9 cellular contexts compared by ENCODE assay signal in genomic region chr17:57629470-57629869, GRCh38.
A peak's percentile ranks its signal among the peaks of the same experiment; 100 is the strongest.
DNase-seq lines count a peak whose midpoint lies in the region; ATAC-seq lines count a peak whose summit lies in the region.
"Had no signal": no experiment of that assay in that cellular context is flagged by ENCODE, and none has a peak within 500 bp of the region (broad histone marks: within the 10 kb centered on the region; RNA-seq: fewer than 3 reads in every experiment).

No MANE protein-coding gene starts in this region.

- H3K9me3 Mint-ChIP-seq in naive thymus-derived CD4-positive, alpha-beta T cell, result peaks cover 0 to 2% (median 0%) of the 10 kb centered on the region in 11 donors
- H3K9me3 Mint-ChIP-seq in activated CD8-positive, alpha-beta memory T cell treated with anti-CD3 and anti-CD28 coated beads, Interleukin-2, amount 10 ng/mL, durations not matched to agents 7 days and 5 days (ENCODE audit: low read depth), result no peaks in the 10 kb centered on the region

- H3K4me3 ChIP-seq in naive thymus-derived CD4-positive, alpha-beta T cell (ENCODE audit: low read length), result no peak overlapping the region

- ATAC-seq in GM18858 (IDR thresholded peaks at IDR 0.05; ENCODE audit: unreplicated experiment) (peak; percentile 56), GM21737 (IDR thresholded peaks at IDR 0.05; ENCODE audit: unreplicated experiment) (peak; percentile 59), HG03558 (IDR thresholded peaks at IDR 0.05; ENCODE audit: extremely low read depth, unreplicated experiment) (peak; percentile 41)
- peak; percentile 78 for ATAC-seq in naive thymus-derived CD4-positive, alpha-beta T cell
- no peak for ATAC-seq in activated CD8-positive, alpha-beta memory T cell treated with anti-CD3 and anti-CD28 coated beads, Interleukin-2, amount 10 ng/mL, durations not matched to agents 7 days and 5 days

- H3K4me3 Mint-ChIP-seq in naive thymus-derived CD4-positive, alpha-beta T cell, result peak overlapping the region in 1 of 10 donors; percentile 10
- H3K4me3 Mint-ChIP-seq in activated CD8-positive, alpha-beta memory T cell treated with anti-CD3 and anti-CD28 coated beads, Interleukin-2, amount 10 ng/mL, durations not matched to agents 7 days and 5 days, result no peak overlapping the region

- H3K36me3 ChIP-seq in naive thymus-derived CD4-positive, alpha-beta T cell (ENCODE audit: control insufficient read depth in 2 of 3, insufficient read depth in 3 of 3, low read length in 3 of 3), result peaks cover 0 to 72% (median 5%) of the 10 kb centered on the region in 3 experiments

- no peak for DNase-seq in naive thymus-derived CD4-positive, alpha-beta T cell
- no peak for DNase-seq in stimulated activated CD8-positive, alpha-beta memory T cell treated with anti-CD3 and anti-CD28 coated beads, Interleukin-4, amount 100 ng/mL, for 48 hours
- no peak for DNase-seq in activated CD8-positive, alpha-beta memory T cell treated with anti-CD3 and anti-CD28 coated beads, Interleukin-2, amount 10 ng/mL, durations not matched to agents 7 days and 5 days
- DNase-seq in NCI-H2196 (lab: John Stamatoyannopoulos, UW; ENCODE audit: unreplicated experiment), result no peak
- no peak for DNase-seq in stimulated activated CD4-positive, alpha-beta T cell treated with anti-CD3 and anti-CD28 coated beads, Interleukin-4, amount 100 ng/mL, for 4 hours
- DNase-seq: NCI-H1436 treated with DMSO at 0.1 percent for 48 hours had no signal

- no peaks in the 10 kb centered on the region for H3K27me3 Mint-ChIP-seq in naive thymus-derived CD4-positive, alpha-beta T cell
- no peaks in the 10 kb centered on the region for H3K27me3 Mint-ChIP-seq in activated CD8-positive, alpha-beta memory T cell treated with anti-CD3 and anti-CD28 coated beads, Interleukin-2, amount 10 ng/mL, durations not matched to agents 7 days and 5 days

- H3K9me3 ChIP-seq in naive thymus-derived CD4-positive, alpha-beta T cell (ENCODE audit: control insufficient read depth in 2 of 3, low read length in 3 of 3), result no peaks in the 10 kb centered on the region

- no peaks in the 10 kb centered on the region for H3K4me1 ChIP-seq in naive thymus-derived CD4-positive, alpha-beta T cell (ENCODE audit: control insufficient read depth in 2 of 2, insufficient read depth in 2 of 2, low read length in 2 of 2)

- intact Hi-C loops in naive thymus-derived CD4-positive, alpha-beta T cell (cut with micrococcal nuclease), result no loop called here

- H3K4me1 Mint-ChIP-seq in naive thymus-derived CD4-positive, alpha-beta T cell, result peaks cover 0 to 9% (median 2%) of the 10 kb centered on the region in 7 donors
- H3K4me1 Mint-ChIP-seq in activated CD8-positive, alpha-beta memory T cell treated with anti-CD3 and anti-CD28 coated beads, Interleukin-2, amount 10 ng/mL, durations not matched to agents 7 days and 5 days, result peaks cover 2% of the 10 kb centered on the region

- H3K27ac ChIP-seq in naive thymus-derived CD4-positive, alpha-beta T cell (ENCODE audit: low read depth, low read length), result no peak overlapping the region

- H3K27me3 ChIP-seq in naive thymus-derived CD4-positive, alpha-beta T cell (ENCODE audit: control insufficient read depth in 2 of 2, insufficient read depth in 2 of 2, low read length in 2 of 2), result no peaks in the 10 kb centered on the region

- peak overlapping the region in 2 of 9 donors; percentile 29 to 38 for H3K27ac Mint-ChIP-seq in naive thymus-derived CD4-positive, alpha-beta T cell
- H3K27ac Mint-ChIP-seq in activated CD8-positive, alpha-beta memory T cell treated with anti-CD3 and anti-CD28 coated beads, Interleukin-2, amount 10 ng/mL, durations not matched to agents 7 days and 5 days, result no peak overlapping the region

- POLR2A ChIA-PET in naive thymus-derived CD4-positive, alpha-beta T cell (lab: Charles Lee), result no interaction called here

- H3K36me3 Mint-ChIP-seq in naive thymus-derived CD4-positive, alpha-beta T cell, result peaks cover 27 to 65% (median 44%) of the 10 kb centered on the region in 5 donors
- peaks cover 17% of the 10 kb centered on the region for H3K36me3 Mint-ChIP-seq in activated CD8-positive, alpha-beta memory T cell treated with anti-CD3 and anti-CD28 coated beads, Interleukin-2, amount 10 ng/mL, durations not matched to agents 7 days and 5 days

- CTCF ChIA-PET in naive thymus-derived CD4-positive, alpha-beta T cell (lab: Charles Lee), result no interaction called here
- CTCF ChIA-PET in activated CD8-positive, alpha-beta memory T cell treated with anti-CD3 and anti-CD28 coated beads, Interleukin-2, amount 10 ng/mL, durations not matched to agents 7 days and 5 days (lab: Charles Lee), result interaction anchor here (2.1 kb wide), 1 partner anchor 42 kb away, joined by 7 read pairs; no protein-coding TSS in a partner anchor
